In genomic region chr2:230925879-230926765, GRCh38 we compare ENCODE assay signal across 8 cellular contexts. TPM values are rescaled to one million over a fixed set of nuclear protein-coding genes. Genes with fewer than 3 reads are reported as not detected.
DNase-seq lines count a peak whose midpoint lies in the region; ATAC-seq and TF ChIP-seq lines count a peak whose summit lies in the region.

No MANE protein-coding gene starts in this region.

- no peaks in the 10 kb centered on the region for H3K79me2 ChIP-seq in mesendoderm (ENCODE audit: control insufficient read depth, insufficient read depth, low read length)

- H3K4me3 ChIP-seq in mesendoderm (ENCODE audit: low read length): no peak overlapping the region

- H4K5ac ChIP-seq in mesendoderm (ENCODE audit: low read length): no peak overlapping the region

- no peak overlapping the region for H3K23ac ChIP-seq in mesendoderm (ENCODE audit: low read length)

- POLR2A ChIA-PET in HEK293T (lab: Yijun Ruan, JAX): no interaction called here

- no peaks in the 10 kb centered on the region for H3K36me3 Mint-ChIP-seq in mesothelial cell of epicardium
- no peaks in the 10 kb centered on the region for H3K36me3 Mint-ChIP-seq in Calu3 (ENCODE audit: insufficient read depth, unreplicated experiment)

- H3K27ac ChIP-seq in mesendoderm (ENCODE audit: low read depth, low read length): no peak overlapping the region

- no CpG with 5 or more reads among the region's 11 CpGs for WGBS in mesendoderm (ENCODE audit: extremely low coverage, insufficient coverage, low lambda C conversion rate)

- H2BK15ac ChIP-seq in mesendoderm (replicated peaks; ENCODE audit: low read depth): no peak overlapping the region

- H3K4me1 Mint-ChIP-seq in mesothelial cell of epicardium (peaks cover 4% of the 10 kb centered on the region), Calu3 (ENCODE audit: low read depth, unreplicated experiment) (no peaks in the 10 kb centered on the region)

- H2BK120ac ChIP-seq in mesendoderm (ENCODE audit: low read depth, low read length): no peak overlapping the region

- no peak overlapping the region for H3K9ac ChIP-seq in mesendoderm (ENCODE audit: low read length)

- H3K56ac ChIP-seq in mesendoderm (ENCODE audit: low read length): no peak overlapping the region

- no peaks in the 10 kb centered on the region for H3K36me3 ChIP-seq in mesendoderm (ENCODE audit: control insufficient read depth, insufficient read depth, low read length)

- H3K4me3 Mint-ChIP-seq in mesothelial cell of epicardium (no peak overlapping the region), Calu3 (ENCODE audit: low read depth, unreplicated experiment) (no peak overlapping the region)

- BruUV-seq in Calu3 (replicated peaks; lab: Mats Ljungman, UMichigan): no TSS peak

- no peak overlapping the region for H3K27ac Mint-ChIP-seq in mesothelial cell of epicardium
- H3K27ac Mint-ChIP-seq in Calu3 (ENCODE audit: unreplicated experiment): no peak overlapping the region

- peak; percentile 36 for DNase-seq in HEK293T (ENCODE audit: extremely low spot score)
- peak; percentile 57 for DNase-seq in mesendoderm
- DNase-seq in mesothelial cell of epicardium (ENCODE audit: low spot score in 2 of 2, unreplicated experiment in 2 of 2): no peak
- no peak for DNase-seq in NCI-H2171 (lab: John Stamatoyannopoulos, UW)
- no peak for DNase-seq in DMS79 treated with DMSO at 0.1 percent for 48 hours (lab: John Stamatoyannopoulos, UW)
- no peak for DNase-seq in Calu3

- H3K4ac ChIP-seq in mesendoderm (ENCODE audit: low read depth, low read length): no peak overlapping the region

- ATAC-seq in GM18511 (IDR thresholded peaks at IDR 0.05; ENCODE audit: unreplicated experiment): peak; percentile 42
- ATAC-seq in activated CD4-positive, CD25-positive, alpha-beta regulatory T cell treated with anti-CD3 and anti-CD28 coated beads, Interleukin-2, amount 50 U/mL, for 24 hours: peak; percentile 60 to 62

- H2BK5ac ChIP-seq in mesendoderm (ENCODE audit: low read length): no peak overlapping the region

- H3K4me1 ChIP-seq in mesendoderm (ENCODE audit: control insufficient read depth, low read depth, low read length): no peaks in the 10 kb centered on the region

- H3K18ac ChIP-seq in mesendoderm (ENCODE audit: low read length): no peak overlapping the region

- H3K27me3 ChIP-seq in mesendoderm (ENCODE audit: insufficient read depth, low read length, poor library complexity): no peaks in the 10 kb centered on the region

- no peak overlapping the region for H2AK5ac ChIP-seq in mesendoderm (ENCODE audit: low read length)

- no peak overlapping the region for H3K4me2 ChIP-seq in mesendoderm (ENCODE audit: low read length)

- CTCF ChIA-PET in HEK293T (lab: Yijun Ruan, JAX): interaction anchor here (0.6 kb wide), 1 partner anchor 78 kb away, joined by 3 read pairs; no protein-coding TSS in a partner anchor
- CTCF ChIA-PET in Calu3 (lab: Charles Lee): no interaction called here

- no peak overlapping the region for H4K8ac ChIP-seq in mesendoderm (ENCODE audit: low read depth, low read length)

- no peak for TF ChIP-seq CTCF in mesothelial cell of epicardium (IDR thresholded peaks at IDR 0.05; ENCODE audit: unreplicated experiment)
- TF ChIP-seq CTCF in Calu3 (IDR thresholded peaks at IDR 0.05; ENCODE audit: unreplicated experiment): no peak

- H3K79me1 ChIP-seq in mesendoderm (ENCODE audit: low read length): no peaks in the 10 kb centered on the region

- H3K27me3 Mint-ChIP-seq in mesothelial cell of epicardium (ENCODE audit: low read depth) (peaks cover 2% of the 10 kb centered on the region), Calu3 (ENCODE audit: unreplicated experiment) (peaks cover 79% of the 10 kb centered on the region)

- intact Hi-C loops in Calu3 (cut with micrococcal nuclease; ENCODE audit: unreplicated experiment): no loop called here

- no peaks in the 10 kb centered on the region for H3K9me3 Mint-ChIP-seq in mesothelial cell of epicardium
- H3K9me3 Mint-ChIP-seq in Calu3 (ENCODE audit: low read depth, unreplicated experiment): no peaks in the 10 kb centered on the region

TF ChIP-seq in HEK293T, 16 proteins besides CTCF, POLR2A, EP300 and RAD21:
- TF ChIP-seq ZNF384 (IDR thresholded peaks at IDR 0.05) (peak; percentile 47), FOXM1 (IDR thresholded peaks at IDR 0.05; ENCODE audit: borderline replicate concordance) (no peak)
TF ChIP-seq in HEK293T: peak in this region for 1.

RNA-seq across cellular contexts. Expression of gene GPR55, which starts 1.1 kb away (rescaled TPM):
- 0.41 TPM for polyA plus RNA-seq in mesendoderm (2013, experiment 1 of 2)
- polyA plus RNA-seq in mesendoderm (2013, experiment 2 of 2): 0.41 TPM
- total RNA-seq in mesothelial cell of epicardium: not detected in 3 replicates
- total RNA-seq in Calu3 (2022): not detected in 2 replicates

Comparison
In these comparisons a context has a peak if more than half of its experiments do, and no peak if none do; other contexts are left out.
1. DNase-seq: peak in HEK293T (single experiment) and mesendoderm (single experiment); none in mesothelial cell of epicardium (0 of 2), NCI-H2171 (single experiment), DMS79 treated with DMSO at 0.1 percent for 48 hours (single experiment) and Calu3 (single experiment).